1 cellular context compared by ENCODE assay signal in genomic region chr9:128456613-128457061, GRCh38.
TF ChIP-seq lines count a peak whose summit lies in the region.

No MANE protein-coding gene starts in this region.

TF ChIP-seq in SK-N-SH, 30 proteins besides CTCF, POLR2A, EP300 and RAD21 (continued from another document):
- TF ChIP-seq PBX3 (IDR thresholded peaks at IDR 0.05) = peak; percentile 87
- TF ChIP-seq POLR2AphosphoS5 (IDR thresholded peaks at IDR 0.05; ENCODE audit: low read depth, low read length) = no peak
- TF ChIP-seq TAF1 (IDR thresholded peaks at IDR 0.05; ENCODE audit: borderline replicate concordance, low read depth, low read length) = 0 out of 2 replicates have a peak, but pooled peaks have one; percentile 18
